17 cellular contexts compared by ENCODE assay signal in genomic region chr2:230209422-230210051, GRCh38. TPM values are rescaled to one million over a fixed set of nuclear protein-coding genes. Genes with fewer than 3 reads are reported as not detected.
A peak's percentile ranks its signal among the peaks of the same experiment; 100 is the strongest.
DNase-seq lines count a peak whose midpoint lies in the region; ATAC-seq and TF ChIP-seq lines count a peak whose summit lies in the region.
"Had no signal": no experiment of that assay in that cellular context is flagged by ENCODE, and none has a peak within 500 bp of the region (broad histone marks: within the 10 kb centered on the region; RNA-seq: fewer than 3 reads in every experiment).

No MANE protein-coding gene starts in this region.

- CTCF ChIA-PET in activated CD4-positive, alpha-beta T cell treated with anti-CD3 and anti-CD28 coated beads for 36 hours (lab: Charles Lee): no interaction called here

- intact Hi-C loops in activated CD4-positive, alpha-beta T cell treated with anti-CD3 and anti-CD28 coated beads for 36 hours (cut with DNase I, micrococcal nuclease): no loop called here

- no peaks in the 10 kb centered on the region for H3K9me3 Mint-ChIP-seq in activated CD4-positive, alpha-beta T cell treated with anti-CD3 and anti-CD28 coated beads for 36 hours (ENCODE audit: low read depth)
- H3K9me3 Mint-ChIP-seq: activated T-helper 17 cell treated with anti-CD3 and anti-CD28 coated beads, Interleukin-2, amount 50 U/mL, for 72 hours; central memory CD8-positive, alpha-beta T cell; stimulated activated naive CD8-positive, alpha-beta T cell treated with anti-CD3 and anti-CD28 coated beads, Interleukin-15, Interleukin-2, amounts not matched to agents 100 ng/mL and 50 ng/mL, for 24 hours had no signal

- H3K27me3 Mint-ChIP-seq in activated CD4-positive, alpha-beta T cell treated with anti-CD3 and anti-CD28 coated beads for 36 hours: no peaks in the 10 kb centered on the region
- H3K27me3 Mint-ChIP-seq: activated T-helper 17 cell treated with anti-CD3 and anti-CD28 coated beads, Interleukin-2, amount 50 U/mL, for 72 hours; central memory CD8-positive, alpha-beta T cell; stimulated activated naive CD8-positive, alpha-beta T cell treated with anti-CD3 and anti-CD28 coated beads, Interleukin-15, Interleukin-2, amounts not matched to agents 100 ng/mL and 50 ng/mL, for 24 hours had no signal

- ATAC-seq in GM18517 (IDR thresholded peaks at IDR 0.05; ENCODE audit: unreplicated experiment) (peak; percentile 45), HG02678 (IDR thresholded peaks at IDR 0.05; ENCODE audit: unreplicated experiment) (peak; percentile 44)
- no peak for ATAC-seq in activated CD4-positive, alpha-beta T cell treated with anti-CD3 and anti-CD28 coated beads for 36 hours
- ATAC-seq: activated T-helper 17 cell treated with anti-CD3 and anti-CD28 coated beads, Interleukin-2, amount 50 U/mL, for 72 hours; Right ventricle myocardium inferior had no signal

- H3K27ac Mint-ChIP-seq in activated CD4-positive, alpha-beta T cell treated with anti-CD3 and anti-CD28 coated beads for 36 hours: no peak overlapping the region
- H3K27ac Mint-ChIP-seq: activated T-helper 17 cell treated with anti-CD3 and anti-CD28 coated beads, Interleukin-2, amount 50 U/mL, for 72 hours; stimulated activated naive CD8-positive, alpha-beta T cell treated with anti-CD3 and anti-CD28 coated beads, Interleukin-15, Interleukin-2, amounts not matched to agents 100 ng/mL and 50 ng/mL, for 24 hours had no signal

- H3K36me3 Mint-ChIP-seq in activated CD4-positive, alpha-beta T cell treated with anti-CD3 and anti-CD28 coated beads for 36 hours (ENCODE audit: low read depth): peaks cover 52% of the 10 kb centered on the region

- DNase-seq in NB4 (ENCODE audit: low read depth) (peak; percentile 83), pons (ENCODE audit: low spot score) (peak; percentile 24), occipital lobe (lab: John Stamatoyannopoulos, UW) (no peak), epidermal melanocyte (ENCODE audit: insufficient read length, low spot score) (no peak), dedifferentiated amniotic fluid mesenchymal stem cell (ENCODE audit: extremely low spot score) (no peak)
- DNase-seq in activated CD4-positive, alpha-beta T cell treated with anti-CD3 and anti-CD28 coated beads for 36 hours: no peak
- DNase-seq: mesenchymal stem cell; NCI-H345; stimulated activated CD4-positive, alpha-beta T cell treated with anti-CD3 and anti-CD28 coated beads, Interleukin-2, amount 100 ng/mL, for 24 hours had no signal

- H3K4me1 Mint-ChIP-seq in activated CD4-positive, alpha-beta T cell treated with anti-CD3 and anti-CD28 coated beads for 36 hours: peaks cover 16% of the 10 kb centered on the region

- no peak for TF ChIP-seq POLR2A in NB4 (IDR thresholded peaks at IDR 0.05; ENCODE audit: extremely low read depth, insufficient read length)

- POLR2A ChIA-PET in activated CD4-positive, alpha-beta T cell treated with anti-CD3 and anti-CD28 coated beads for 36 hours (lab: Charles Lee): no interaction called here

- H3K4me3 ChIP-seq in NB4 (ENCODE audit: low read depth, low read length): no peak overlapping the region
- H3K4me3 ChIP-seq: esophagus muscularis mucosa, prostate gland had no signal

- no peak overlapping the region for H3K4me3 Mint-ChIP-seq in activated CD4-positive, alpha-beta T cell treated with anti-CD3 and anti-CD28 coated beads for 36 hours
- H3K4me3 Mint-ChIP-seq: activated T-helper 17 cell treated with anti-CD3 and anti-CD28 coated beads, Interleukin-2, amount 50 U/mL, for 72 hours; central memory CD8-positive, alpha-beta T cell; stimulated activated naive CD8-positive, alpha-beta T cell treated with anti-CD3 and anti-CD28 coated beads, Interleukin-15, Interleukin-2, amounts not matched to agents 100 ng/mL and 50 ng/mL, for 24 hours had no signal

- TF ChIP-seq CTCF in NB4 (IDR thresholded peaks at IDR 0.05; ENCODE audit: low read depth, low read length): no peak

RNA-seq across cellular contexts. Expression of gene SP110, which starts 10.2 kb away (rescaled TPM):
- 1.2 TPM for total RNA-seq in occipital lobe
- 100 to 1,000 TPM in 1 of 2 experiments, 10 to 100 TPM in 1; 96.2 to 111 TPM for total RNA-seq in activated CD4-positive, alpha-beta T cell treated with anti-CD3 and anti-CD28 coated beads for 36 hours

RNA-seq across cellular contexts. Expression of gene SP140, which starts 16.0 kb away (rescaled TPM):
- 1.1 TPM for total RNA-seq in occipital lobe
- 10 to 100 TPM; 71.3 to 84.2 TPM for total RNA-seq in activated CD4-positive, alpha-beta T cell treated with anti-CD3 and anti-CD28 coated beads for 36 hours

Comparison
In these comparisons a context has a peak if more than half of its experiments do, and no peak if none do; other contexts are left out.
1. DNase-seq: peak in NB4 (single experiment) and pons (single experiment); none in occipital lobe (single experiment), activated CD4-positive, alpha-beta T cell treated with anti-CD3 and anti-CD28 coated beads for 36 hours (single experiment), epidermal melanocyte (single experiment) and dedifferentiated amniotic fluid mesenchymal stem cell (single experiment).
2. RNA of gene SP110, which starts 10.2 kb away (total RNA-seq): 96.2 to 111 TPM in activated CD4-positive, alpha-beta T cell treated with anti-CD3 and anti-CD28 coated beads for 36 hours; 1.2 TPM in occipital lobe (single experiment); every median in the first group is over 10 times any median in the second.
3. RNA of gene SP140, which starts 16.0 kb away (total RNA-seq): 71.3 to 84.2 TPM in activated CD4-positive, alpha-beta T cell treated with anti-CD3 and anti-CD28 coated beads for 36 hours; 1.1 TPM in occipital lobe (single experiment); every median in the first group is over 10 times any median in the second.